In genomic region chr6:24972551-24972950, GRCh38 we compare ENCODE assay signal across 22 cellular contexts.
DNase-seq lines count a peak whose midpoint lies in the region; ATAC-seq and TF ChIP-seq lines count a peak whose summit lies in the region.
"Had no signal": no experiment of that assay in that cellular context is flagged by ENCODE, and none has a peak within 500 bp of the region (broad histone marks: within the 10 kb centered on the region; RNA-seq: fewer than 3 reads in every experiment).

No MANE protein-coding gene starts in this region.

- no peak for ATAC-seq in activated naive CD8-positive, alpha-beta T cell treated with anti-CD3 and anti-CD28 coated beads, Interleukin-2, amount 50 U/mL, for 24 hours
- ATAC-seq in effector memory CD8-positive, alpha-beta T cell (replicated peaks): no peak
- no peak for ATAC-seq in stimulated activated effector memory CD8-positive, alpha-beta T cell treated with anti-CD3 and anti-CD28 coated beads, Interleukin-12 subunit alpha, Interleukin-12 subunit beta, amount 100 ng/mL, for 72 hours
- ATAC-seq in GM18907 (IDR thresholded peaks at IDR 0.05; ENCODE audit: unreplicated experiment): no peak

- peaks cover 64% of the 10 kb centered on the region for H3K4me1 Mint-ChIP-seq in activated naive CD8-positive, alpha-beta T cell (ENCODE audit: low read depth)
- H3K4me1 Mint-ChIP-seq in activated naive CD8-positive, alpha-beta T cell treated with anti-CD3 and anti-CD28 coated beads, Interleukin-2, amount 50 U/mL, for 24 hours: peaks cover 59% of the 10 kb centered on the region
- H3K4me1 Mint-ChIP-seq in effector memory CD8-positive, alpha-beta T cell (ENCODE audit: low read depth in 2 of 2): peaks cover 61 to 70% of the 10 kb centered on the region in 2 donors
- H3K4me1 Mint-ChIP-seq in stimulated activated effector memory CD8-positive, alpha-beta T cell treated with anti-CD3 and anti-CD28 coated beads, Interleukin-12 subunit alpha, Interleukin-12 subunit beta, amount 100 ng/mL, for 72 hours: peaks cover 72% of the 10 kb centered on the region

- H3K27ac Mint-ChIP-seq in activated naive CD8-positive, alpha-beta T cell: peak overlapping the region; percentile 67
- H3K27ac Mint-ChIP-seq in activated naive CD8-positive, alpha-beta T cell treated with anti-CD3 and anti-CD28 coated beads, Interleukin-2, amount 50 U/mL, for 24 hours: no peak overlapping the region
- peak overlapping the region; percentile 81 to 94 for H3K27ac Mint-ChIP-seq in effector memory CD8-positive, alpha-beta T cell
- peak overlapping the region; percentile 95 for H3K27ac Mint-ChIP-seq in stimulated activated effector memory CD8-positive, alpha-beta T cell treated with anti-CD3 and anti-CD28 coated beads, Interleukin-12 subunit alpha, Interleukin-12 subunit beta, amount 100 ng/mL, for 72 hours

- H3K4me3 ChIP-seq in LNCaP clone FGC (ENCODE audit: low read depth, low read length): no peak overlapping the region
- H3K4me3 ChIP-seq: MG63, ovary, right atrium auricular region, stomach, tibial nerve had no signal

- H3K4me3 Mint-ChIP-seq in activated naive CD8-positive, alpha-beta T cell: no peak overlapping the region
- H3K4me3 Mint-ChIP-seq in activated naive CD8-positive, alpha-beta T cell treated with anti-CD3 and anti-CD28 coated beads, Interleukin-2, amount 50 U/mL, for 24 hours: no peak overlapping the region
- H3K4me3 Mint-ChIP-seq in effector memory CD8-positive, alpha-beta T cell: peak overlapping the region in 1 of 2 donors; percentile 68
- no peak overlapping the region for H3K4me3 Mint-ChIP-seq in stimulated activated effector memory CD8-positive, alpha-beta T cell treated with anti-CD3 and anti-CD28 coated beads, Interleukin-12 subunit alpha, Interleukin-12 subunit beta, amount 100 ng/mL, for 72 hours

- no peak for DNase-seq in activated naive CD8-positive, alpha-beta T cell treated with anti-CD3 and anti-CD28 coated beads, Interleukin-2, amount 50 U/mL, for 24 hours
- peak; percentile 68 for DNase-seq in LNCaP clone FGC (ENCODE audit: low read depth)
- no peak for DNase-seq in effector memory CD8-positive, alpha-beta T cell
- DNase-seq in stimulated activated effector memory CD8-positive, alpha-beta T cell treated with anti-CD3 and anti-CD28 coated beads, Interleukin-12 subunit alpha, Interleukin-12 subunit beta, amount 100 ng/mL, for 72 hours (ENCODE audit: low spot score in 2 of 2): no peak
- no peak for DNase-seq in SHP77 treated with DMSO at 0.1 percent for 48 hours (lab: John Stamatoyannopoulos, UW)
- no peak for DNase-seq in NCI-H1436 (lab: John Stamatoyannopoulos, UW)
- DNase-seq: activated CD4-positive, alpha-beta T cell treated with anti-CD3 and anti-CD28 coated beads, Interleukin-2, amount 50 U/mL, for 4 hours; activated naive CD4-positive, alpha-beta T cell; central memory CD4-positive, alpha-beta T cell; COR-L47; DMS79 treated with DMSO at 0.1 percent for 48 hours; mesenchymal stem cell; MG63; NCI-H774; ovary; Right ventricle myocardium superior; stimulated activated CD4-positive, alpha-beta T cell treated with anti-CD3 and anti-CD28 coated beads, Interleukin-12 subunit alpha, Interleukin-12 subunit beta, amount 100 ng/mL, for 4 hours; stomach had no signal

- no peaks in the 10 kb centered on the region for H3K9me3 Mint-ChIP-seq in activated naive CD8-positive, alpha-beta T cell (ENCODE audit: low read depth)
- H3K9me3 Mint-ChIP-seq in activated naive CD8-positive, alpha-beta T cell treated with anti-CD3 and anti-CD28 coated beads, Interleukin-2, amount 50 U/mL, for 24 hours: peaks cover 4% of the 10 kb centered on the region
- no peaks in the 10 kb centered on the region for H3K9me3 Mint-ChIP-seq in effector memory CD8-positive, alpha-beta T cell
- no peaks in the 10 kb centered on the region for H3K9me3 Mint-ChIP-seq in stimulated activated effector memory CD8-positive, alpha-beta T cell treated with anti-CD3 and anti-CD28 coated beads, Interleukin-12 subunit alpha, Interleukin-12 subunit beta, amount 100 ng/mL, for 72 hours

- H3K36me3 Mint-ChIP-seq in activated naive CD8-positive, alpha-beta T cell: peaks cover 4% of the 10 kb centered on the region
- H3K36me3 Mint-ChIP-seq in activated naive CD8-positive, alpha-beta T cell treated with anti-CD3 and anti-CD28 coated beads, Interleukin-2, amount 50 U/mL, for 24 hours (ENCODE audit: low read depth): peaks cover 1% of the 10 kb centered on the region
- H3K36me3 Mint-ChIP-seq in effector memory CD8-positive, alpha-beta T cell (ENCODE audit: insufficient read depth): peaks cover 4% of the 10 kb centered on the region
- H3K36me3 Mint-ChIP-seq in stimulated activated effector memory CD8-positive, alpha-beta T cell treated with anti-CD3 and anti-CD28 coated beads, Interleukin-12 subunit alpha, Interleukin-12 subunit beta, amount 100 ng/mL, for 72 hours: peaks cover 13% of the 10 kb centered on the region

- no peak for TF ChIP-seq CTCF in LNCaP clone FGC (IDR thresholded peaks at IDR 0.05; ENCODE audit: control insufficient read depth, extremely low read depth, insufficient read depth)

- no peaks in the 10 kb centered on the region for H3K27me3 Mint-ChIP-seq in activated naive CD8-positive, alpha-beta T cell
- H3K27me3 Mint-ChIP-seq in activated naive CD8-positive, alpha-beta T cell treated with anti-CD3 and anti-CD28 coated beads, Interleukin-2, amount 50 U/mL, for 24 hours: no peaks in the 10 kb centered on the region
- H3K27me3 Mint-ChIP-seq in effector memory CD8-positive, alpha-beta T cell: no peaks in the 10 kb centered on the region
